ENCODE assay signal across 8 cellular contexts in genomic region chr1:226108935-226109828, GRCh38. TPM values are rescaled to one million over a fixed set of nuclear protein-coding genes. Genes with fewer than 3 reads are reported as not detected.
DNase-seq lines count a peak whose midpoint lies in the region; ATAC-seq and TF ChIP-seq lines count a peak whose summit lies in the region.

No MANE protein-coding gene starts in this region.

- ATAC-seq in GM18502 (IDR thresholded peaks at IDR 0.05; ENCODE audit: poor library complexity, unreplicated experiment), result peak; percentile 20
- no peak for ATAC-seq in memory B cell (ENCODE audit: low read depth)
- ATAC-seq in aorta (ENCODE audit: low FRiP score), result peak; percentile 64

- H3K4me3 Mint-ChIP-seq in memory B cell, result peak overlapping the region; percentile 95

- TF ChIP-seq EP300 in Ishikawa (IDR thresholded peaks at IDR 0.05; ENCODE audit: borderline replicate concordance), result no peak

- peaks cover 38% of the 10 kb centered on the region for H3K4me1 Mint-ChIP-seq in memory B cell

- H3K4me1 ChIP-seq in aorta (ENCODE audit: control insufficient read depth in 1 of 2, insufficient read depth in 2 of 2, low read length in 2 of 2), result peaks cover 0 to 4% of the 10 kb centered on the region in 2 donors

- peak overlapping the region; percentile 8 to 97 for H3K27ac ChIP-seq in aorta (ENCODE audit: low read depth in 1 of 2, low read length in 2 of 2)

- no peaks in the 10 kb centered on the region for H3K36me3 Mint-ChIP-seq in memory B cell

- no peaks in the 10 kb centered on the region for H3K27me3 Mint-ChIP-seq in memory B cell

- H3K9me3 ChIP-seq in aorta (ENCODE audit: control insufficient read depth, low read length), result no peaks in the 10 kb centered on the region

- no peaks in the 10 kb centered on the region for H3K36me3 ChIP-seq in aorta (ENCODE audit: control insufficient read depth in 1 of 2, insufficient read depth in 2 of 2, low read length in 1 of 2)

- peak overlapping the region; percentile 37 to 67 for H3K4me3 ChIP-seq in aorta (ENCODE audit: low read length in 2 of 2)

- no peaks in the 10 kb centered on the region for H3K9me3 Mint-ChIP-seq in memory B cell

- H3K27me3 ChIP-seq in aorta (ENCODE audit: control insufficient read depth in 1 of 2, insufficient read depth in 2 of 2, low read length in 1 of 2), result no peaks in the 10 kb centered on the region

- H3K27ac Mint-ChIP-seq in memory B cell, result peak overlapping the region; percentile 100

- WGBS in aorta, 2 donors, result 5 to 6% methylated on average over 23 of the region's 23 CpGs

- intact Hi-C loops in aorta (cut with DNase I), result loop anchor here in 1 of 2 donors (5.0 kb wide), 1 partner anchor 37 kb away; no protein-coding TSS in a partner anchor

- DNase-seq in cerebellar cortex (ENCODE audit: low spot score) (peak; percentile 37), memory B cell (ENCODE audit: low spot score in 2 of 2) (no peak), aorta (peak in 1 of 2 donors; percentile 67), NCI-H446 (lab: John Stamatoyannopoulos, UW) (no peak), RKO (ENCODE audit: low spot score) (no peak)
- no peak for DNase-seq in stimulated activated CD4-positive, alpha-beta T cell treated with anti-CD3 and anti-CD28 coated beads, Interleukin-4, amount 100 ng/mL, for 1 hour

- TF ChIP-seq RAD21 in Ishikawa (IDR thresholded peaks at IDR 0.05; ENCODE audit: low read depth), result no peak

TF ChIP-seq in Ishikawa, 13 proteins besides CTCF, POLR2A, EP300 and RAD21:
- TF ChIP-seq, protein P1, sequence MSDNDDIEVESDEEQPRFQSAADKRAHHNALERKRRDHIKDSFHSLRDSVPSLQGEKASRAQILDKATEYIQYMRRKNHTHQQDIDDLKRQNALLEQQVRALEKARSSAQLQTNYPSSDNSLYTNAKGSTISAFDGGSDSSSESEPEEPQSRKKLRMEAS (IDR thresholded peaks at IDR 0.05), result no peak
- TF ChIP-seq NFIC (IDR thresholded peaks at IDR 0.05) (peak; percentile 19; the same call in 1 of the 2 replicates), EGR1 (IDR thresholded peaks at IDR 0.05) (peak; percentile 87), FOXM1 (IDR thresholded peaks at IDR 0.05; ENCODE audit: borderline replicate concordance, low read depth) (no peak)
- TF ChIP-seq, protein P2, sequence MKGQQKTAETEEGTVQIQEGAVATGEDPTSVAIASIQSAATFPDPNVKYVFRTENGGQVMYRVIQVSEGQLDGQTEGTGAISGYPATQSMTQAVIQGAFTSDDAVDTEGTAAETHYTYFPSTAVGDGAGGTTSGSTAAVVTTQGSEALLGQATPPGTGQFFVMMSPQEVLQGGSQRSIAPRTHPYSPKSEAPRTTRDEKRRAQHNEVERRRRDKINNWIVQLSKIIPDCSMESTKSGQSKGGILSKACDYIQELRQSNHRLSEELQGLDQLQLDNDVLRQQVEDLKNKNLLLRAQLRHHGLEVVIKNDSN (IDR thresholded peaks at IDR 0.05), result no peak

RNA-seq across cellular contexts. Expression of gene H3-3A, which starts 46.7 kb away (rescaled TPM):
- 100 to 1,000 TPM; 310 to 349 TPM for total RNA-seq in aorta
- polyA plus RNA-seq in aorta, result 100 to 1,000 TPM; 464 to 699 TPM
